In the genomic region with DNA sequence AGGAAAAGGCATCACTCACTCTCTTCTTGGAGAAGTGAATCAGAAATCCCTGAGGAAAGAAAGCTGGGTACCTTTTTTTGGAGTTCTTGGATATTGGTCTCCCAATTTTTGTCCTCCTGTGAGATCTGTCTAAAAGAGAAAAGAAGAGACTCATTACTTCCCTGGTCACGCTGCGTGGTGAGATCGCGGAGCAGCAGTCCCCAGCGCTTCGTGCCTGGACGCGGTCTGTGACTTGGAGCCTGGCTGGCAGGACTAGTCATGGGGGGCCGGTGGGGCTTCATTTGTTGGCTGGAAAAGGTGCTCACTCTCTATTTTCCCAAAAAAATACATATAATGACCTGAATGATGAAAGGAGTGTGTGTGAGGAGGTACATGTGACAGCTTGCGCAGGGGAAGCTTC, we compare ENCODE assay signal across 32 cellular contexts.
"Had no signal": no experiment of that assay in that cellular context is flagged by ENCODE, and none has a peak within 500 bp of the region (broad histone marks: within the 10 kb centered on the region; RNA-seq: fewer than 3 reads in every experiment).

No MANE protein-coding gene starts in this region.

- H3K4me1 ChIP-seq: gastrocnemius medialis, heart left ventricle had no signal

- H3K4me3 Mint-ChIP-seq: activated B cell treated with CpG ODN at 0.5 μM for 24 hours; activated CD8-positive, alpha-beta T cell treated with anti-CD3 and anti-CD28 coated beads for 36 hours; activated naive CD8-positive, alpha-beta T cell; activated T-cell treated with anti-CD3 and anti-CD28 coated beads, Interleukin-2, amount 50 U/mL, for 4 hours; activated T-helper 17 cell treated with anti-CD3 and anti-CD28 coated beads, Interleukin-2, amount 50 U/mL, for 72 hours; central memory CD8-positive, alpha-beta T cell; dendritic cell treated with granulocyte-macrophage colony-stimulating factor and Interleukin-4, amounts not matched to agents 40 ng/mL and 50 ng/mL, for 4 days; T-helper 17 cell; T-helper 2 cell treated with Interferon-gamma antibody and Interleukin-4, amounts not matched to agents 5 μg/mL and 100 μg/mL, for 36 hours had no signal

- H3K9me3 ChIP-seq: esophagus squamous epithelium, gastrocnemius medialis, heart left ventricle had no signal

- DNase-seq: activated B cell treated with CpG ODN at 0.5 μM for 24 hours; activated CD4-positive, alpha-beta T cell treated with anti-CD3 and anti-CD28 coated beads for 48 hours; activated CD4-positive, alpha-beta T cell treated with anti-CD3 and anti-CD28 coated beads, Interleukin-2, amount 50 U/mL, for 1 hour; activated CD4-positive, alpha-beta T cell treated with anti-CD3 and anti-CD28 coated beads, Interleukin-2, amount 50 U/mL, for 48 hours; activated CD8-positive, alpha-beta memory T cell treated with anti-CD3 and anti-CD28 coated beads for 24 hours; activated CD8-positive, alpha-beta T cell treated with anti-CD3 and anti-CD28 coated beads for 36 hours; activated effector memory CD4-positive, alpha-beta T cell treated with Interleukin-2 at 50 U/mL for 16 hours; activated gamma-delta T cell treated with Interleukin-2 at 50 U/mL for 16 hours; activated naive CD4-positive, alpha-beta T cell treated with anti-CD3 and anti-CD28 coated beads, Interleukin-2, amount 50 U/mL, for 16 hours; activated naive CD4-positive, alpha-beta T cell treated with Interleukin-2 at 50 U/mL for 16 hours; activated T-cell treated with anti-CD3 and anti-CD28 coated beads, Interleukin-2, amount 50 U/mL, for 4 hours; amygdala; aorta; brain microvascular endothelial cell; dorsolateral prefrontal cortex; effector memory CD4-positive, alpha-beta T cell; erythroblast; esophagus squamous epithelium; gastrocnemius medialis; glutamatergic neuron; heart left ventricle; T-helper 1 cell; T-helper 17 cell; T1000; WERI-Rb-1 had no signal

- H3K27me3 Mint-ChIP-seq: activated B cell treated with CpG ODN at 0.5 μM for 24 hours; activated CD8-positive, alpha-beta T cell treated with anti-CD3 and anti-CD28 coated beads for 36 hours; activated naive CD8-positive, alpha-beta T cell; activated T-helper 17 cell treated with anti-CD3 and anti-CD28 coated beads, Interleukin-2, amount 50 U/mL, for 72 hours; central memory CD8-positive, alpha-beta T cell; dendritic cell treated with granulocyte-macrophage colony-stimulating factor and Interleukin-4, amounts not matched to agents 40 ng/mL and 50 ng/mL, for 4 days had no signal

- H3K27me3 ChIP-seq: brain microvascular endothelial cell, esophagus squamous epithelium, gastrocnemius medialis, heart left ventricle had no signal

- H3K27ac Mint-ChIP-seq: activated B cell treated with CpG ODN at 0.5 μM for 24 hours; activated CD8-positive, alpha-beta T cell treated with anti-CD3 and anti-CD28 coated beads for 36 hours; activated naive CD8-positive, alpha-beta T cell; activated T-helper 17 cell treated with anti-CD3 and anti-CD28 coated beads, Interleukin-2, amount 50 U/mL, for 72 hours; dendritic cell treated with granulocyte-macrophage colony-stimulating factor and Interleukin-4, amounts not matched to agents 40 ng/mL and 50 ng/mL, for 4 days; T-helper 17 cell; T-helper 2 cell treated with Interferon-gamma antibody and Interleukin-4, amounts not matched to agents 5 μg/mL and 100 μg/mL, for 36 hours had no signal

- H3K4me1 Mint-ChIP-seq: activated T-helper 17 cell treated with anti-CD3 and anti-CD28 coated beads, Interleukin-2, amount 50 U/mL, for 72 hours; central memory CD8-positive, alpha-beta T cell; T-helper 17 cell had no signal

- H3K36me3 ChIP-seq: brain microvascular endothelial cell, esophagus squamous epithelium, gastrocnemius medialis, heart left ventricle, WERI-Rb-1 had no signal

- H3K27ac ChIP-seq: brain microvascular endothelial cell, coronary artery, dorsolateral prefrontal cortex, gastrocnemius medialis, heart left ventricle had no signal

- H3K4me3 ChIP-seq: coronary artery, esophagus squamous epithelium, gastrocnemius medialis, heart left ventricle had no signal

- ATAC-seq: activated CD4-positive, CD25-positive, alpha-beta regulatory T cell treated with anti-CD3 and anti-CD28 coated beads, Interleukin-2, amount 50 U/mL, for 24 hours; activated CD8-positive, alpha-beta T cell treated with anti-CD3 and anti-CD28 coated beads for 36 hours; activated T-cell treated with anti-CD3 and anti-CD28 coated beads, Interleukin-2, amount 50 U/mL, for 4 hours; activated T-helper 17 cell treated with anti-CD3 and anti-CD28 coated beads, Interleukin-2, amount 50 U/mL, for 72 hours; gastrocnemius medialis; heart left ventricle; T-helper 17 cell had no signal

- H3K9me3 Mint-ChIP-seq: activated B cell treated with CpG ODN at 0.5 μM for 24 hours; activated CD8-positive, alpha-beta T cell treated with anti-CD3 and anti-CD28 coated beads for 36 hours; activated T-cell treated with anti-CD3 and anti-CD28 coated beads, Interleukin-2, amount 50 U/mL, for 4 hours; activated T-helper 17 cell treated with anti-CD3 and anti-CD28 coated beads, Interleukin-2, amount 50 U/mL, for 72 hours; T-helper 2 cell treated with Interferon-gamma antibody and Interleukin-4, amounts not matched to agents 5 μg/mL and 100 μg/mL, for 36 hours had no signal

- H3K36me3 Mint-ChIP-seq: activated naive CD8-positive, alpha-beta T cell had no signal
